4 cellular contexts compared by ENCODE assay signal in genomic region chr1:166026561-166026960, GRCh38.
"Had no signal": no experiment of that assay in that cellular context is flagged by ENCODE, and none has a peak within 500 bp of the region (broad histone marks: within the 10 kb centered on the region; RNA-seq: fewer than 3 reads in every experiment).

No MANE protein-coding gene starts in this region.

- DNase-seq: H9, HCEC 1CT, IMR-90 had no signal

- ATAC-seq: GM23338 had no signal

- H3K4me3 ChIP-seq: GM23338 had no signal

- H3K4me2 ChIP-seq: GM23338 had no signal

- H2AFZ ChIP-seq: GM23338 had no signal
